Comparison of ENCODE assay signal across 1 cellular context in genomic region chr22:23456666-23457425, GRCh38.
TF ChIP-seq lines count a peak whose summit lies in the region.

No MANE protein-coding gene starts in this region.

TF ChIP-seq in HepG2, 621 proteins besides CTCF, POLR2A, EP300 and RAD21 (continued from another document):
- TF ChIP-seq ZNF687 (CRISPR knock-in tag; IDR thresholded peaks at IDR 0.05) = peak; percentile 41
